Comparison of ENCODE assay signal across 8 cellular contexts in genomic region chr11:102940714-102941588, GRCh38. TPM values are rescaled to one million over a fixed set of nuclear protein-coding genes. Genes with fewer than 3 reads are reported as not detected.
A peak's percentile ranks its signal among the peaks of the same experiment; 100 is the strongest.
DNase-seq lines count a peak whose midpoint lies in the region; ATAC-seq, FAIRE-seq and TF ChIP-seq lines count a peak whose summit lies in the region.

No MANE protein-coding gene starts in this region.

- H3K27ac ChIP-seq in SU-DHL-6 (ENCODE audit: low read depth, low read length) (no peak overlapping the region), lung (ENCODE audit: low read depth in 1 of 2, low read length in 1 of 2) (no peak overlapping the region), suprapubic skin (no peak overlapping the region)

- H3K9me3 ChIP-seq in SU-DHL-6 (ENCODE audit: insufficient read depth, low read length) (no peaks in the 10 kb centered on the region), lung (ENCODE audit: control insufficient read depth in 2 of 2, insufficient read depth in 1 of 2, low read length in 1 of 2) (peaks cover 0 to 3% of the 10 kb centered on the region in 2 donors), suprapubic skin (no peaks in the 10 kb centered on the region)

- H3K4me1 ChIP-seq in lung (ENCODE audit: control insufficient read depth in 2 of 2, insufficient read depth in 2 of 2, low read length in 2 of 2) = no peaks in the 10 kb centered on the region
- peaks cover 3% of the 10 kb centered on the region for H3K4me1 ChIP-seq in suprapubic skin

- H3K79me2 ChIP-seq in SU-DHL-6 (ENCODE audit: insufficient read depth, low read length) = no peaks in the 10 kb centered on the region

- H3K36me3 ChIP-seq in SU-DHL-6 (ENCODE audit: low read length) (no peaks in the 10 kb centered on the region), lung (ENCODE audit: control insufficient read depth in 2 of 2, insufficient read depth in 2 of 2, low read length in 2 of 2) (no peaks in the 10 kb centered on the region), suprapubic skin (no peaks in the 10 kb centered on the region)

- H4K20me1 ChIP-seq in SU-DHL-6 (ENCODE audit: low read depth, low read length) = no peaks in the 10 kb centered on the region

- H3K9ac ChIP-seq in SU-DHL-6 (ENCODE audit: low read length) = no peak overlapping the region

- H3K4me3 ChIP-seq in AG09309 (ENCODE audit: control insufficient read depth, low read depth, low read length) = no peak overlapping the region
- H3K4me3 ChIP-seq in SU-DHL-6 (ENCODE audit: insufficient read depth, low read length, poor library complexity, severe bottlenecking) = no peak overlapping the region
- no peak overlapping the region for H3K4me3 ChIP-seq in lung
- no peak overlapping the region for H3K4me3 ChIP-seq in suprapubic skin

- H3K9me2 ChIP-seq in SU-DHL-6 (replicated peaks; ENCODE audit: insufficient read depth, low read length) = no peaks in the 10 kb centered on the region

- no peaks in the 10 kb centered on the region for H3F3A ChIP-seq in SU-DHL-6 (ENCODE audit: insufficient read depth)

- no peaks in the 10 kb centered on the region for H3K27me3 ChIP-seq in SU-DHL-6 (ENCODE audit: low read length)
- H3K27me3 ChIP-seq in lung (ENCODE audit: control insufficient read depth, insufficient read depth) = no peaks in the 10 kb centered on the region
- no peaks in the 10 kb centered on the region for H3K27me3 ChIP-seq in suprapubic skin

- peak; percentile 79 for ATAC-seq in HG02763 (IDR thresholded peaks at IDR 0.05; ENCODE audit: unreplicated experiment)
- ATAC-seq in lung (ENCODE audit: insufficient read depth, low FRiP score) = no peak

- H2AFZ ChIP-seq in SU-DHL-6 (ENCODE audit: low read depth, low read length, severe bottlenecking) = no peak overlapping the region

- TF ChIP-seq EP300 in suprapubic skin (IDR thresholded peaks at IDR 0.05) = no peak

- TF ChIP-seq CTCF in AG09309 (IDR thresholded peaks at IDR 0.05; ENCODE audit: control insufficient read depth, insufficient read depth, low read depth, low read length, missing control alignments) = peak; percentile 66
- TF ChIP-seq CTCF in SU-DHL-6 (IDR thresholded peaks at IDR 0.05; ENCODE audit: insufficient read depth, low read length, poor library complexity, severe bottlenecking) = peak; percentile 72
- peak; percentile 62 for TF ChIP-seq CTCF in lung (IDR thresholded peaks at IDR 0.05; ENCODE audit: control extremely low read depth, extremely low read depth)
- TF ChIP-seq CTCF in suprapubic skin (IDR thresholded peaks at IDR 0.05) = peak; percentile 52 to 65

- TF ChIP-seq POLR2A in GM12892 (IDR thresholded peaks at IDR 0.05; ENCODE audit: low read depth, low read length) (no peak), suprapubic skin (IDR thresholded peaks at IDR 0.05) (no peak)

- 21% methylated on average over 10 of the region's 10 CpGs for WGBS in lung, 2 donors
- 20% methylated on average over 10 of the region's 10 CpGs for WGBS in suprapubic skin

- no peak overlapping the region for H3K4me2 ChIP-seq in SU-DHL-6 (ENCODE audit: low read depth, low read length, poor library complexity, severe bottlenecking)

- peak; percentile 98 for FAIRE-seq in GM12892 (lab: Jason Lieb, UNC)

- DNase-seq in AG09309 (ENCODE audit: low read depth) (no peak), GM12892 (ENCODE audit: insufficient read length) (peak; percentile 5), NCI-H1092 treated with DMSO at 0.1 percent for 48 hours (lab: John Stamatoyannopoulos, UW) (peak; percentile 59), dermis blood vessel endothelial cell (peak; percentile 87), lung (ENCODE audit: low spot score) (no peak), suprapubic skin (ENCODE audit: low spot score in 2 of 2) (no peak)

RNA-seq across cellular contexts. Expression of gene MMP13, which starts 14.6 kb away (rescaled TPM):
- not detected for polyA plus RNA-seq in GM12892 (2012; ENCODE audit: missing spikeins)
- total RNA-seq in dermis blood vessel endothelial cell (not detected in 2 replicates), lung (under 1 TPM in 1 of 2 donors, not detected in 1; 0.09 TPM), suprapubic skin (1 to 10 TPM in 1 of 4 donors, under 1 TPM in 1, not detected in 2; 0.72 to 3.3 TPM)
- polyA plus RNA-seq in lung = under 1 TPM; 0.08 to 0.84 TPM

Comparison
In these comparisons a context has a peak if more than half of its experiments do, and no peak if none do; other contexts are left out.
1. DNase-seq: peak in GM12892 (single experiment), NCI-H1092 treated with DMSO at 0.1 percent for 48 hours (single experiment) and dermis blood vessel endothelial cell (single experiment); none in AG09309 (single experiment), lung (single experiment) and suprapubic skin (0 of 2).
2. Peak in every context shown above with its lines, with median percentiles within 50 percentile points of each other: CTCF ChIP-seq.